1 cellular context compared by ENCODE assay signal in genomic region chr1:40906781-40907400, GRCh38.
TF ChIP-seq lines count a peak whose summit lies in the region.

No MANE protein-coding gene starts in this region.

TF ChIP-seq in K562, 482 proteins besides CTCF, POLR2A, EP300 and RAD21 (continued from another document):
- TF ChIP-seq ZHX1 (conservative IDR thresholded peaks at IDR 0.05; ENCODE audit: low read length) (no peak), ZNF124 (CRISPR knock-in tag; IDR thresholded peaks at IDR 0.05) (no peak), MYC (IDR thresholded peaks at IDR 0.05; ENCODE audit: low read depth, low read length) (no peak), MYC (CRISPR knock-in tag; IDR thresholded peaks at IDR 0.05; ENCODE audit: borderline replicate concordance, low read depth) (no peak), YY1 (IDR thresholded peaks at IDR 0.05; ENCODE audit: borderline replicate concordance in 1 of 3, control insufficient read depth in 1 of 3, extremely low read depth in 1 of 3, insufficient read depth in 3 of 3, insufficient read length in 1 of 3, insufficient replicate concordance in 2 of 3, low read depth in 1 of 3, low read length in 2 of 3) (no peak), SLC30A9 (CRISPR knock-in tag; IDR thresholded peaks at IDR 0.05) (no peak), RBM14 (IDR thresholded peaks at IDR 0.05; ENCODE audit: borderline replicate concordance, insufficient read depth, low read depth, low read length) (no peak), GATA2 (CRISPR knock-in tag; IDR thresholded peaks at IDR 0.05) (no peak), CEBPB (tag; IDR thresholded peaks at IDR 0.05) (peak; percentile 64; the same call in 1 of the 2 replicates), TFAM (CRISPR knock-in tag; conservative IDR thresholded peaks at IDR 0.05) (no peak)
- TF ChIP-seq, protein P1, sequence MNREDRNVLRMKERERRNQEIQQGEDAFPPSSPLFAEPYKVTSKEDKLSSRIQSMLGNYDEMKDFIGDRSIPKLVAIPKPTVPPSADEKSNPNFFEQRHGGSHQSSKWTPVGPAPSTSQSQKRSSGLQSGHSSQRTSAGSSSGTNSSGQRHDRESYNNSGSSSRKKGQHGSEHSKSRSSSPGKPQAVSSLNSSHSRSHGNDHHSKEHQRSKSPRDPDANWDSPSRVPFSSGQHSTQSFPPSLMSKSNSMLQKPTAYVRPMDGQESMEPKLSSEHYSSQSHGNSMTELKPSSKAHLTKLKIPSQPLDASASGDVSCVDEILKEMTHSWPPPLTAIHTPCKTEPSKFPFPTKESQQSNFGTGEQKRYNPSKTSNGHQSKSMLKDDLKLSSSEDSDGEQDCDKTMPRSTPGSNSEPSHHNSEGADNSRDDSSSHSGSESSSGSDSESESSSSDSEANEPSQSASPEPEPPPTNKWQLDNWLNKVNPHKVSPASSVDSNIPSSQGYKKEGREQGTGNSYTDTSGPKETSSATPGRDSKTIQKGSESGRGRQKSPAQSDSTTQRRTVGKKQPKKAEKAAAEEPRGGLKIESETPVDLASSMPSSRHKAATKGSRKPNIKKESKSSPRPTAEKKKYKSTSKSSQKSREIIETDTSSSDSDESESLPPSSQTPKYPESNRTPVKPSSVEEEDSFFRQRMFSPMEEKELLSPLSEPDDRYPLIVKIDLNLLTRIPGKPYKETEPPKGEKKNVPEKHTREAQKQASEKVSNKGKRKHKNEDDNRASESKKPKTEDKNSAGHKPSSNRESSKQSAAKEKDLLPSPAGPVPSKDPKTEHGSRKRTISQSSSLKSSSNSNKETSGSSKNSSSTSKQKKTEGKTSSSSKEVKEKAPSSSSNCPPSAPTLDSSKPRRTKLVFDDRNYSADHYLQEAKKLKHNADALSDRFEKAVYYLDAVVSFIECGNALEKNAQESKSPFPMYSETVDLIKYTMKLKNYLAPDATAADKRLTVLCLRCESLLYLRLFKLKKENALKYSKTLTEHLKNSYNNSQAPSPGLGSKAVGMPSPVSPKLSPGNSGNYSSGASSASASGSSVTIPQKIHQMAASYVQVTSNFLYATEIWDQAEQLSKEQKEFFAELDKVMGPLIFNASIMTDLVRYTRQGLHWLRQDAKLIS (CRISPR knock-in tag; IDR thresholded peaks at IDR 0.05), result no peak
- TF ChIP-seq, protein P2, sequence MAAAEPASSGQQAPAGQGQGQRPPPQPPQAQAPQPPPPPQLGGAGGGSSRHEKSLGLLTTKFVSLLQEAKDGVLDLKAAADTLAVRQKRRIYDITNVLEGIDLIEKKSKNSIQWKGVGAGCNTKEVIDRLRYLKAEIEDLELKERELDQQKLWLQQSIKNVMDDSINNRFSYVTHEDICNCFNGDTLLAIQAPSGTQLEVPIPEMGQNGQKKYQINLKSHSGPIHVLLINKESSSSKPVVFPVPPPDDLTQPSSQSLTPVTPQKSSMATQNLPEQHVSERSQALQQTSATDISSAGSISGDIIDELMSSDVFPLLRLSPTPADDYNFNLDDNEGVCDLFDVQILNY (CRISPR knock-in tag; IDR thresholded peaks at IDR 0.05), result no peak
